In genomic region chr16:70289229-70290098, GRCh38 we compare ENCODE assay signal across 8 cellular contexts. TPM values are rescaled to one million over a fixed set of nuclear protein-coding genes. Genes with fewer than 3 reads are reported as not detected.
DNase-seq lines count a peak whose midpoint lies in the region; ATAC-seq and TF ChIP-seq lines count a peak whose summit lies in the region.

Gene AARS1, minus strand, starts transcription at chr16:70289506. Its CDS starts 6,743 bp downstream, at chr16:70282763.

- H3K27ac Mint-ChIP-seq in endodermal cell = peak within 1 kb of the TSS; percentile 95

- TF ChIP-seq CTCF in endodermal cell (conservative IDR thresholded peaks at IDR 0.05) = no peak

- 1 to 4% methylated on average over 24 to 43 of the region's 53 CpGs for WGBS in endodermal cell (ENCODE audit: insufficient coverage in 1 of 2, insufficient read length in 1 of 2), 2 experiments

- no peaks in the 10 kb centered on the region for H3K9me3 Mint-ChIP-seq in endodermal cell

- H3K27me3 ChIP-seq in NT2/D1 (ENCODE audit: insufficient read depth, insufficient read length) (no peaks in the 10 kb centered on the region), endodermal cell (ENCODE audit: control insufficient read depth, insufficient read depth, low read length, poor library complexity, severe bottlenecking) (no peaks in the 10 kb centered on the region)

- H3K36me3 ChIP-seq in NT2/D1 (ENCODE audit: insufficient read depth, insufficient read length, low read length) (peaks cover 23% of the 10 kb centered on the region), endodermal cell (ENCODE audit: control insufficient read depth, insufficient read depth, low read length) (peaks cover 18% of the 10 kb centered on the region)

- peak within 1 kb of the TSS; percentile 87 for H3K4me3 Mint-ChIP-seq in endodermal cell

- H3K27ac ChIP-seq in endodermal cell (ENCODE audit: low read depth, low read length) = peak within 1 kb of the TSS; percentile 95

- DNase-seq in COR-L47 (lab: John Stamatoyannopoulos, UW) = peak; percentile 100
- peak in 75 of 76 experiments; percentile 60 to 100 (median 96) for DNase-seq in HUDEP-2 (lab: John Stamatoyannopoulos, UW; ENCODE audit: unreplicated experiment in 76 of 76)
- DNase-seq in NT2/D1 (ENCODE audit: low read depth, low spot score) = peak; percentile 99
- peak; percentile 91 for DNase-seq in activated CD8-positive, alpha-beta memory T cell treated with anti-CD3 and anti-CD28 coated beads, Interleukin-2, amount 50 U/mL, for 1 hour (ENCODE audit: extremely low read depth)
- DNase-seq in endodermal cell = peak; percentile 99
- peak; percentile 98 for DNase-seq in mesenteric fat pad (ENCODE audit: low spot score)
- peak; percentile 73 for DNase-seq in stimulated activated CD8-positive, alpha-beta memory T cell treated with anti-CD3 and anti-CD28 coated beads, Interleukin-15, amount 100 ng/mL, for 24 hours (ENCODE audit: low read depth)

- peaks cover 11% of the 10 kb centered on the region for H3K36me3 Mint-ChIP-seq in endodermal cell (ENCODE audit: low read depth)

- H3K4me1 ChIP-seq in NT2/D1 (ENCODE audit: insufficient read depth, insufficient read length) (no peaks in the 10 kb centered on the region), endodermal cell (ENCODE audit: control insufficient read depth, insufficient read depth, low read length) (no peaks in the 10 kb centered on the region)

- peaks cover 4% of the 10 kb centered on the region; the same call in 1 of the 2 replicates for H3K9me3 ChIP-seq in NT2/D1 (ENCODE audit: insufficient read depth, low read length)
- no peaks in the 10 kb centered on the region for H3K9me3 ChIP-seq in endodermal cell (ENCODE audit: control insufficient read depth, low read length)

- no peaks in the 10 kb centered on the region for H3K4me1 Mint-ChIP-seq in endodermal cell

- peak; percentile 97 for ATAC-seq in GM21381 (IDR thresholded peaks at IDR 0.05; ENCODE audit: unreplicated experiment)

- peak within 1 kb of the TSS; percentile 99 for H3K9ac ChIP-seq in NT2/D1 (ENCODE audit: insufficient read length, low read depth)
- H3K9ac ChIP-seq in endodermal cell (ENCODE audit: extremely low read depth, low read length, poor library complexity, severe bottlenecking) = peak within 1 kb of the TSS; percentile 99

- peak within 1 kb of the TSS; percentile 96 for H3K4me3 ChIP-seq in NT2/D1 (ENCODE audit: insufficient read length, low read depth)
- H3K4me3 ChIP-seq in endodermal cell (ENCODE audit: low read length) = peak within 1 kb of the TSS; percentile 85

- no peaks in the 10 kb centered on the region for H3K27me3 Mint-ChIP-seq in endodermal cell (ENCODE audit: insufficient read depth)

RNA-seq across cellular contexts. Expression of gene AARS1, which starts in this region (rescaled TPM):
- total RNA-seq in endodermal cell (100 to 1,000 TPM; 132 to 143 TPM), mesenteric fat pad (100 TPM)
- polyA plus RNA-seq in endodermal cell (2013, experiment 1 of 2) = 105 TPM
- polyA plus RNA-seq in endodermal cell (2013, experiment 2 of 2) = 82.2 TPM

Comparison
In these comparisons a context has a peak if more than half of its experiments do, and no peak if none do; other contexts are left out.
1. Peak in every context shown above with its lines: DNase-seq, ATAC-seq, H3K4me3 ChIP-seq and H3K27ac ChIP-seq.